Comparison of ENCODE assay signal across 8 cellular contexts in genomic region chr1:63366915-63367217, GRCh38. TPM values are rescaled to one million over a fixed set of nuclear protein-coding genes. Genes with fewer than 3 reads are reported as not detected.
DNase-seq lines count a peak whose midpoint lies in the region; ATAC-seq, FAIRE-seq and TF ChIP-seq lines count a peak whose summit lies in the region.

No MANE protein-coding gene starts in this region.

- intact Hi-C loops in heart left ventricle (cut with DNase I) (loop anchor here in 2 of 10 donors (10.0 kb wide), 1 partner anchor 158 kb away; the partner anchor contains the start of genes EFCAB7 (in 2 of the 2) and ITGB3BP (in 2 of the 2)), left cardiac atrium (cut with DNase I) (no loop called here)

- TF ChIP-seq POLR2A in heart left ventricle (IDR thresholded peaks at IDR 0.05) (no peak), upper lobe of left lung (IDR thresholded peaks at IDR 0.05) (no peak)

- H3K9me3 ChIP-seq in heart left ventricle: no peaks in the 10 kb centered on the region
- H3K9me3 ChIP-seq in astrocyte (ENCODE audit: insufficient read depth, low read depth, low read length): no peaks in the 10 kb centered on the region
- H3K9me3 ChIP-seq in lung (ENCODE audit: control insufficient read depth in 2 of 2, insufficient read depth in 1 of 2, low read length in 1 of 2): no peaks in the 10 kb centered on the region
- H3K9me3 ChIP-seq in upper lobe of left lung: no peaks in the 10 kb centered on the region

- peak overlapping the region; percentile 90 for H3K9ac ChIP-seq in astrocyte (ENCODE audit: low read length)

- H2AFZ ChIP-seq in astrocyte (ENCODE audit: low read depth, low read length): peak overlapping the region; percentile 97

- H3K4me1 ChIP-seq in heart left ventricle: peaks cover 0 to 22% (median 7%) of the 10 kb centered on the region in 12 donors
- H3K4me1 ChIP-seq in astrocyte (ENCODE audit: insufficient read depth, low read length): peaks cover 4% of the 10 kb centered on the region
- H3K4me1 ChIP-seq in lung (ENCODE audit: control insufficient read depth in 2 of 2, insufficient read depth in 2 of 2, low read length in 2 of 2): peaks cover 0 to 3% of the 10 kb centered on the region in 2 donors
- H3K4me1 ChIP-seq in upper lobe of left lung: peaks cover 9 to 13% (median 11%) of the 10 kb centered on the region in 4 donors

- no peak for FAIRE-seq in astrocyte (lab: Jason Lieb, UNC)

- H3K27me3 Mint-ChIP-seq in astrocyte (ENCODE audit: low read depth, unreplicated experiment): no peaks in the 10 kb centered on the region

- H3K4me3 Mint-ChIP-seq in astrocyte (ENCODE audit: unreplicated experiment): peak overlapping the region; percentile 72

- H3K27me3 ChIP-seq in heart left ventricle (peaks cover 0 to 3% (median 0%) of the 10 kb centered on the region in 9 donors), astrocyte (ENCODE audit: insufficient read depth, low read length) (peaks cover 3% of the 10 kb centered on the region), lung (ENCODE audit: control insufficient read depth, insufficient read depth) (no peaks in the 10 kb centered on the region), upper lobe of left lung (no peaks in the 10 kb centered on the region)

- peak overlapping the region in 10 of 12 donors; percentile 75 to 88 (median 84) for H3K27ac ChIP-seq in heart left ventricle
- no peak overlapping the region for H3K27ac ChIP-seq in astrocyte (ENCODE audit: low read depth, low read length)
- H3K27ac ChIP-seq in lung (ENCODE audit: low read depth in 1 of 2, low read length in 1 of 2): peak overlapping the region; percentile 37 to 65
- H3K27ac ChIP-seq in upper lobe of left lung: peak overlapping the region; percentile 76 to 92 (median 84)

- peak overlapping the region; percentile 96 for H3K4me2 ChIP-seq in astrocyte (ENCODE audit: low read length)

- H3K9me3 Mint-ChIP-seq in astrocyte (ENCODE audit: unreplicated experiment): no peaks in the 10 kb centered on the region

- H3K79me2 ChIP-seq in astrocyte (ENCODE audit: insufficient read depth, low read length): no peaks in the 10 kb centered on the region

- ATAC-seq in heart left ventricle: no peak
- no peak for ATAC-seq in left cardiac atrium
- no peak for ATAC-seq in lung (ENCODE audit: insufficient read depth, low FRiP score)
- ATAC-seq in upper lobe of left lung (ENCODE audit: low FRiP score in 2 of 2): no peak

- peak overlapping the region; percentile 29 for H3K27ac Mint-ChIP-seq in astrocyte (ENCODE audit: unreplicated experiment)

- H3K4me3 ChIP-seq in heart left ventricle (peak overlapping the region in 11 of 12 donors; percentile 70 to 98 (median 91)), astrocyte (ENCODE audit: insufficient read depth, low read depth, low read length) (peak overlapping the region; percentile 98), lung (peak overlapping the region; percentile 28), upper lobe of left lung (peak overlapping the region; percentile 46 to 90 (median 80))

- H3K4me1 Mint-ChIP-seq in astrocyte (ENCODE audit: low read depth, unreplicated experiment): peaks cover 6% of the 10 kb centered on the region

- TF ChIP-seq EP300 in upper lobe of left lung (IDR thresholded peaks at IDR 0.05): no peak

- WGBS in heart left ventricle, 4 donors: 85 to 89% (median 87%) methylated on average over 7 of the region's 7 CpGs
- 87 to 91% methylated on average over 7 of the region's 7 CpGs for WGBS in lung, 2 donors
- WGBS in upper lobe of left lung, 2 donors: 79 to 81% methylated on average over 7 of the region's 7 CpGs

- no peaks in the 10 kb centered on the region for H3K36me3 Mint-ChIP-seq in astrocyte (ENCODE audit: low read depth, unreplicated experiment)

- H3K36me3 ChIP-seq in heart left ventricle: peaks cover 0 to 13% (median 8%) of the 10 kb centered on the region in 9 donors
- H3K36me3 ChIP-seq in astrocyte (ENCODE audit: insufficient read depth, low read length): no peaks in the 10 kb centered on the region
- no peaks in the 10 kb centered on the region for H3K36me3 ChIP-seq in lung (ENCODE audit: control insufficient read depth in 2 of 2, insufficient read depth in 2 of 2, low read length in 2 of 2)
- H3K36me3 ChIP-seq in upper lobe of left lung: peaks cover 0 to 9% (median 8%) of the 10 kb centered on the region in 4 donors

- no peaks in the 10 kb centered on the region for H4K20me1 ChIP-seq in astrocyte (ENCODE audit: insufficient read depth, low read length)

- TF ChIP-seq CTCF in heart left ventricle (IDR thresholded peaks at IDR 0.05): no peak
- no peak for TF ChIP-seq CTCF in astrocyte (IDR thresholded peaks at IDR 0.05; ENCODE audit: insufficient read depth, low read depth, low read length)
- TF ChIP-seq CTCF in lung (IDR thresholded peaks at IDR 0.05; ENCODE audit: control extremely low read depth, extremely low read depth): no peak
- no peak for TF ChIP-seq CTCF in upper lobe of left lung (IDR thresholded peaks at IDR 0.05)

- DNase-seq in heart left ventricle (no peak), left cardiac atrium (no peak), astrocyte (ENCODE audit: low read depth) (no peak), lung (ENCODE audit: low spot score) (no peak), upper lobe of left lung (no peak), D341Med (ENCODE audit: low spot score) (no peak), kidney glomerular epithelial cell (lab: John Stamatoyannopoulos, UW) (no peak), EL (no peak)

RNA-seq across cellular contexts. Expression of gene ALG6, which starts 0.6 kb away (rescaled TPM):
- total RNA-seq in heart left ventricle (1 to 10 TPM; 3.0 to 7.4 (median 3.9) TPM), left cardiac atrium (1 to 10 TPM; 4.4 to 6.4 TPM), astrocyte (7.8 and 7.9 TPM in 2 replicates), lung (10 to 100 TPM in 1 of 2 donors, 1 to 10 TPM in 1; 8.3 to 25.3 TPM), upper lobe of left lung (10 to 100 TPM in 2 of 6 donors, 1 to 10 TPM in 3, under 1 TPM in 1; 1.00 to 15.7 (median 9.3) TPM)
- polyA plus RNA-seq in heart left ventricle (1 to 10 TPM; 6.0 to 7.6 TPM), lung (10 to 100 TPM in 1 of 2 donors, 1 to 10 TPM in 1; 8.2 to 15.2 TPM)

RNA-seq across cellular contexts. Expression of gene FOXD3, which starts 44.5 kb away (rescaled TPM):
- under 1 TPM in 8 of 9 donors, not detected in 1; 0.12 to 0.81 (median 0.34) TPM for total RNA-seq in heart left ventricle
- polyA plus RNA-seq in heart left ventricle: under 1 TPM; 0.03 to 0.19 TPM
- total RNA-seq in left cardiac atrium: under 1 TPM; 0.18 to 0.68 TPM
- not detected in 2 replicates for total RNA-seq in astrocyte
- total RNA-seq in lung: under 1 TPM in 1 of 2 donors, not detected in 1; 0.26 TPM
- under 1 TPM in 1 of 2 donors, not detected in 1; 0.01 TPM for polyA plus RNA-seq in lung
- under 1 TPM in 1 of 6 donors, not detected in 5; 0.09 TPM for total RNA-seq in upper lobe of left lung

Comparison
In these comparisons a context has a peak if more than half of its experiments do, and no peak if none do; other contexts are left out.
1. H3K4me3 ChIP-seq: peak in every context shown above with its lines; median percentile 98 in astrocyte; 91 in heart left ventricle; 80 in upper lobe of left lung; 28 in lung.